1 cellular context compared by ENCODE assay signal in the genomic region with DNA sequence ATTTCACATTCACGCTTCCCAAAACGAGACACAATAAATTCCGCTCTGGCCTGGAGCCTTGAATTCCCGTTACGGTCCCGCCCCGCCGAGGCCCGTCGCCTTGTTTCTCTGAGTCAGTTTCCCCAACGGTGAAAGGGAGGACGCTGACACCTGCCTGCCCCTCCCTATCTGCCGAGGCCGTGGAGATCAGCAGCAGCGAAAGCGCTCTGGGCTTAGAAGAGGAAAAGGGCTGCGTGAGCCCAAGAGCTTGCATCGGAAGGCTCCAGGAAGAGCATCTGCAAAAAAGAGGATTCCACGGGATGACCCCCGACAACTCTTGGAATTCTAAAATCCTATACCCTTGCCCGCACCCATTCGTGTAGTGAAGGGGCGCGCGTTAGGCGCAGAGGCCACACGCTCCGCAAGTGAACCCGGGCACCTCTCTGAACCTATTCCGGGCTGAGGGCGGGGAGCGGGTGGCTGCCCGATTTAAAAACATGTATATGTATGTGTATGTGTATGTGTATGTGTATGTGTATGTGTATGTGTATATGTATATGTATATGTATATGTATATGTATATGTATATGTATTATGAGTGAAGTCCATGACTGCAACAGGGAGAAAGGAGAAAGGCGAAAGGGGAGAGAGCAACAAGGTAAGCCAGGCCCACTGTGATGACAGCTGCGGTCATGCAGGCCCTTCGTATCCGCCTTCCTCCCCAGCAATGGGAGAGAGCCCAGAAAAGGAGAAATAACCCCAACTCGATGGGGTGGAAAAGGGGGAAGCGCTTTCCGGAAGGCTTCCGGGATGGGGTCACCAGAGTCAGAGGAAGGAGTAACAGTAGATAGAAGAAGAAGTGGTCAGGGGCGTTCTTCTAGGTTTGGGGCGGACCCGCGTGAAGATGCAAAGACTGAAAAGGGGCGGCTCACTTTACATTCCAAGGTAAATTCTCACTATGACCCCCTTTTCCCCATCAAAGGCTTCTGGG.
TF ChIP-seq lines count a peak whose summit lies in the region.

No MANE protein-coding gene starts in this region.

TF ChIP-seq in H1, 55 proteins besides CTCF, POLR2A, EP300 and RAD21:
- no peak for TF ChIP-seq BACH1 (IDR thresholded peaks at IDR 0.05; ENCODE audit: low read length)
- TF ChIP-seq SP2 (IDR thresholded peaks at IDR 0.05; ENCODE audit: low read length) = no peak
- no peak for TF ChIP-seq BCL11A (IDR thresholded peaks at IDR 0.05; ENCODE audit: low read depth in 2 of 2, low read length in 2 of 2)
- TF ChIP-seq RXRA (IDR thresholded peaks at IDR 0.05; ENCODE audit: insufficient read depth, low read depth, low read length) = no peak
- TF ChIP-seq ASH2L (IDR thresholded peaks at IDR 0.05; ENCODE audit: low read length) = peak; percentile 6
- TF ChIP-seq HDAC2 (IDR thresholded peaks at IDR 0.05; ENCODE audit: borderline replicate concordance in 1 of 2, low read depth in 2 of 2, low read length in 2 of 2) = peak in 1 of 2 experiments; percentile 33; a peak in 1 of 4 replicates
- no peak for TF ChIP-seq NRF1 (IDR thresholded peaks at IDR 0.05; ENCODE audit: low read depth, low read length)
- TF ChIP-seq E2F6 (IDR thresholded peaks at IDR 0.05) = peak; percentile 12; the same call in 1 of the 2 replicates
- peak; percentile 93 for TF ChIP-seq KDM4A (IDR thresholded peaks at IDR 0.05; ENCODE audit: low read depth, low read length, severe bottlenecking)
- TF ChIP-seq POU5F1 (IDR thresholded peaks at IDR 0.05; ENCODE audit: low read depth, low read length) = no peak
- TF ChIP-seq PHF8 (conservative IDR thresholded peaks at IDR 0.05; ENCODE audit: low read depth, low read length) = peak; percentile 24
- TF ChIP-seq, protein P1, sequence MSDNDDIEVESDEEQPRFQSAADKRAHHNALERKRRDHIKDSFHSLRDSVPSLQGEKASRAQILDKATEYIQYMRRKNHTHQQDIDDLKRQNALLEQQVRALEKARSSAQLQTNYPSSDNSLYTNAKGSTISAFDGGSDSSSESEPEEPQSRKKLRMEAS (IDR thresholded peaks at IDR 0.05) = 0 out of 2 replicates have a peak, but pooled peaks have one; percentile 5
- no peak for TF ChIP-seq RNF2 (IDR thresholded peaks at IDR 0.05; ENCODE audit: borderline replicate concordance, low read depth, low read length, missing control alignments, poor library complexity, severe bottlenecking)
